ENCODE assay signal across 2 cellular contexts in the genomic region with DNA sequence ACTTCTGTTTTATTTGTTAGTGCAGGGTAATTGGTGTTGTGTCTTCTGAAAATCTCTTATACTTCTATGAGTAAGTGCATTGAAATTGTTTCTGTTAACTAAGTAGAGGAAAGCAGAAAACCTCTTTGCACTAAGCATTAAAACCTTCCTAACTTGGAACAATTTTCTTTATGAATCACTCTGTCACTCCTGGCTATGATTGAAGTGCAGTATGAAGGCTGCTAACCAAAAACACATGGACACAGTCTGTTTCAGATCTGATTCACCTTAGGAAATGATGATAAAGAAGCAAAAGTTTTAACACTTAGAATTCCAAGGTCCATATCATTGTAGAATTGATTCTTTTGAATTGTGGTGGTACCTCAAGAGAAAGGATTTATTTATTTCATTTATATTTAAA.
TF ChIP-seq lines count a peak whose summit lies in the region.

No MANE protein-coding gene starts in this region.

TF ChIP-seq in IMR-90, 13 proteins besides CTCF, POLR2A, EP300 and RAD21 (continued from another document):
- TF ChIP-seq BHLHE40 (IDR thresholded peaks at IDR 0.05; ENCODE audit: low read depth, low read length) (no peak), RCOR1 (IDR thresholded peaks at IDR 0.05; ENCODE audit: insufficient replicate concordance, low read length) (no peak)

TF ChIP-seq in K562, 482 proteins besides CTCF, POLR2A, EP300 and RAD21:
- TF ChIP-seq, protein P1, sequence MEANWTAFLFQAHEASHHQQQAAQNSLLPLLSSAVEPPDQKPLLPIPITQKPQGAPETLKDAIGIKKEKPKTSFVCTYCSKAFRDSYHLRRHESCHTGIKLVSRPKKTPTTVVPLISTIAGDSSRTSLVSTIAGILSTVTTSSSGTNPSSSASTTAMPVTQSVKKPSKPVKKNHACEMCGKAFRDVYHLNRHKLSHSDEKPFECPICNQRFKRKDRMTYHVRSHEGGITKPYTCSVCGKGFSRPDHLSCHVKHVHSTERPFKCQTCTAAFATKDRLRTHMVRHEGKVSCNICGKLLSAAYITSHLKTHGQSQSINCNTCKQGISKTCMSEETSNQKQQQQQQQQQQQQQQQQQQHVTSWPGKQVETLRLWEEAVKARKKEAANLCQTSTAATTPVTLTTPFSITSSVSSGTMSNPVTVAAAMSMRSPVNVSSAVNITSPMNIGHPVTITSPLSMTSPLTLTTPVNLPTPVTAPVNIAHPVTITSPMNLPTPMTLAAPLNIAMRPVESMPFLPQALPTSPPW (CRISPR knock-in tag; IDR thresholded peaks at IDR 0.05): 0 out of 2 replicates have a peak, but pooled peaks have one; percentile 15
- TF ChIP-seq, protein P2, sequence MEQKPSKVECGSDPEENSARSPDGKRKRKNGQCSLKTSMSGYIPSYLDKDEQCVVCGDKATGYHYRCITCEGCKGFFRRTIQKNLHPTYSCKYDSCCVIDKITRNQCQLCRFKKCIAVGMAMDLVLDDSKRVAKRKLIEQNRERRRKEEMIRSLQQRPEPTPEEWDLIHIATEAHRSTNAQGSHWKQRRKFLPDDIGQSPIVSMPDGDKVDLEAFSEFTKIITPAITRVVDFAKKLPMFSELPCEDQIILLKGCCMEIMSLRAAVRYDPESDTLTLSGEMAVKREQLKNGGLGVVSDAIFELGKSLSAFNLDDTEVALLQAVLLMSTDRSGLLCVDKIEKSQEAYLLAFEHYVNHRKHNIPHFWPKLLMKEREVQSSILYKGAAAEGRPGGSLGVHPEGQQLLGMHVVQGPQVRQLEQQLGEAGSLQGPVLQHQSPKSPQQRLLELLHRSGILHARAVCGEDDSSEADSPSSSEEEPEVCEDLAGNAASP (IDR thresholded peaks at IDR 0.05): no peak
